23 cellular contexts compared by ENCODE assay signal in the genomic region with DNA sequence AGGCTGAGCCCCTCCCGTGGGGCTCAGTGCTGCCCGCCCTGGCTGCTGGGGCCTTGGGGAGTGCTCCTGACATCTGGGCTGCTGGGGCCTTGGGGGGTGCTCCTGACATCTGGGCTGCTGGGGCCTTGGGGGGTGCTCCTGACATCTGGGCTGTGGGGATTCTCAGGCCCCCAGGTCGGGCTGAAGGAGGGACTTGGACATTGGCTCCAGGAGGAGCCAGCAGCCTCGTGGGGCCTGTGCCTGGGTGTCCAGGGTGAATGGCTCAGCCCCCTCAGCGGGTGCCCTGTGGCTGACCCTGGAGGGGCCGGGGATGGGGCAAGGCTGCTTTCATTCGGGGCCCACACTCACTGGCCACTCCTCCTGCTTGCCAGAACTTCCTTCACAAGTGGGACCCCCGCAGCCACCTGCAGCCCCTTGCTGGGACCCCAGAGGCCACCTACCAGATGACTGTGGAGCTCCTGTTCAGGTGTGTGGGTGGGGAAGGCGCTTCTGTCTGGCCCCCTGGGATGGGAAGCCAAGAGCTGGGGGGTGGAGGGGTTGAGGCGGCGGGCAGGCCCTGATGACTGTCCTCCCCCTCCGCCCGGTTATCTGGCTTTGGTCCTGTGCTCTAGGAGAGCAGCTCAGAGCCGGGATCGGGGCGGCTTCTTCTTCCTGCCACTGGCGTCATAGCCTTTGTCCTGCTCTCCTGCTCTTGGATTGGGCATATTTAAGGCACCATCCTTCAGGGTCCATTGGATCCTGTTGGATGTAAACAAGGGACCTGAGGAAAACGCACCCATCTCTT. TPM values are rescaled to one million over a fixed set of nuclear protein-coding genes. Genes with fewer than 3 reads are reported as not detected.
DNase-seq lines count a peak whose midpoint lies in the region; ATAC-seq, FAIRE-seq and TF ChIP-seq lines count a peak whose summit lies in the region.
"Had no signal": no experiment of that assay in that cellular context is flagged by ENCODE, and none has a peak within 500 bp of the region (broad histone marks: within the 10 kb centered on the region; RNA-seq: fewer than 3 reads in every experiment).

No MANE protein-coding gene starts in this region.

- ATAC-seq in K562 (no peak), mucosa of descending colon (peak; percentile 6)
- ATAC-seq: activated CD8-positive, alpha-beta memory T cell treated with anti-CD3 and anti-CD28 coated beads, Interleukin-2, amount 10 ng/mL, durations not matched to agents 7 days and 5 days; activated T-cell treated with anti-CD3 and anti-CD28 coated beads, Interleukin-2, amount 50 U/mL, for 4 hours; CD8-positive, alpha-beta T cell; left colon; naive thymus-derived CD4-positive, alpha-beta T cell had no signal

- H3K36me3 Mint-ChIP-seq in CD14-positive monocyte: peaks cover 76 to 90% of the 10 kb centered on the region in 2 donors

- TF ChIP-seq POLR2A in K562 (conservative IDR thresholded peaks at IDR 0.05) (no peak), stomach (IDR thresholded peaks at IDR 0.05) (no peak)

- H3K4me3 Mint-ChIP-seq in CD14-positive monocyte: no peak overlapping the region
- H3K4me3 Mint-ChIP-seq: activated B cell treated with CpG ODN at 0.5 μM for 24 hours; activated CD8-positive, alpha-beta memory T cell treated with anti-CD3 and anti-CD28 coated beads, Interleukin-2, amount 10 ng/mL, durations not matched to agents 7 days and 5 days; activated T-cell treated with anti-CD3 and anti-CD28 coated beads, Interleukin-2, amount 50 U/mL, for 4 hours; CD8-positive, alpha-beta T cell; IgD-negative memory B cell; naive thymus-derived CD4-positive, alpha-beta T cell had no signal

- no peaks in the 10 kb centered on the region for H4K20me1 ChIP-seq in K562 (replicated peaks; ENCODE audit: control insufficient read depth, insufficient read depth, low read length)

- H3K27me3 ChIP-seq in K562 (ENCODE audit: control insufficient read depth in 2 of 2, insufficient read depth in 2 of 2, low read length in 2 of 2) (no peaks in the 10 kb centered on the region), stomach (no peaks in the 10 kb centered on the region)

- H3K9me3 ChIP-seq in K562 (replicated peaks; ENCODE audit: control insufficient read depth, insufficient read depth, low read depth, low read length): peaks cover 3% of the 10 kb centered on the region; the same call in 1 of the 2 replicates
- no peaks in the 10 kb centered on the region for H3K9me3 ChIP-seq in mucosa of descending colon
- H3K9me3 ChIP-seq in stomach: no peaks in the 10 kb centered on the region

- H3K9me3 Mint-ChIP-seq in CD14-positive monocyte: peaks cover 0 to 5% (median 0%) of the 10 kb centered on the region in 7 donors
- H3K9me3 Mint-ChIP-seq: activated B cell treated with CpG ODN at 0.5 μM for 24 hours; activated T-cell treated with anti-CD3 and anti-CD28 coated beads, Interleukin-2, amount 50 U/mL, for 4 hours; CD8-positive, alpha-beta T cell; IgD-negative memory B cell; naive thymus-derived CD4-positive, alpha-beta T cell had no signal

- intact Hi-C loops in CD14-positive monocyte (cut with micrococcal nuclease): loop anchor here (5.0 to 10.0 kb wide), 5 partner anchors 40 to 252 kb away; partner anchors contain the start of genes IGHMBP2 (in 2 of the 2), MRPL21 (in 2 of the 2) and TPCN2 (in 1 of the 2)
- intact Hi-C loops in K562 (cut with micrococcal nuclease): loop anchor here (5.0 kb wide), 2 partner anchors 185 to 455 kb away; partner anchors contain the start of genes IGHMBP2 and MRPL21
- intact Hi-C loops in mucosa of descending colon (cut with DNase I, micrococcal nuclease): loop anchor here in 1 of 2 donors (10.0 kb wide), 1 partner anchor 182 kb away; the partner anchor contains the start of genes IGHMBP2 and MRPL21
- intact Hi-C loops in stomach (cut with DNase I; ENCODE audit: low total_unique reads): loop anchor here (10.0 kb wide), 1 partner anchor 182 kb away; the partner anchor contains the start of genes IGHMBP2 and MRPL21

- no peak overlapping the region for H3K4me3 ChIP-seq in K562
- no peak overlapping the region for H3K4me3 ChIP-seq in mucosa of descending colon
- H3K4me3 ChIP-seq in stomach: no peak overlapping the region

- DNase-seq in CD14-positive monocyte (ENCODE audit: low spot score): no peak
- DNase-seq in K562 (ENCODE audit: extremely low read depth in 1 of 4, low spot score in 3 of 4): no peak
- DNase-seq in mucosa of descending colon: no peak
- DNase-seq in stomach: no peak
- no peak for DNase-seq in germinal center (ENCODE audit: low spot score)
- no peak for DNase-seq in NCI-H446 (lab: John Stamatoyannopoulos, UW)
- no peak for DNase-seq in activated effector memory CD4-positive, alpha-beta T cell treated with anti-CD3 and anti-CD28 coated beads, Interleukin-2, amount 50 U/mL, for 16 hours
- DNase-seq in NCI-H345 (lab: John Stamatoyannopoulos, UW): no peak
- DNase-seq: activated B cell treated with CpG ODN at 0.5 μM for 24 hours; activated CD8-positive, alpha-beta memory T cell treated with anti-CD3 and anti-CD28 coated beads, Interleukin-2, amount 10 ng/mL, durations not matched to agents 7 days and 5 days; activated T-cell treated with anti-CD3 and anti-CD28 coated beads, Interleukin-2, amount 50 U/mL, for 4 hours; GOT3; naive thymus-derived CD4-positive, alpha-beta T cell; NCI-H146; nucleus accumbens; stimulated activated CD4-positive, alpha-beta T cell treated with anti-CD3 and anti-CD28 coated beads, Interleukin-15, amount 100 ng/mL, for 24 hours; stimulated activated CD4-positive, alpha-beta T cell treated with anti-CD3 and anti-CD28 coated beads, Interleukin-4, amount 100 ng/mL, for 4 hours; T-helper 1 cell had no signal

- TF ChIP-seq CTCF in CD14-positive monocyte (IDR thresholded peaks at IDR 0.05) (no peak), K562 (IDR thresholded peaks at IDR 0.05 in 2 of 3, conservative IDR thresholded peaks at IDR 0.05 in 1 of 3; ENCODE audit: insufficient read depth in 2 of 3, low read depth in 1 of 3, low read length in 3 of 3) (no peak), mucosa of descending colon (IDR thresholded peaks at IDR 0.05) (no peak), stomach (IDR thresholded peaks at IDR 0.05) (no peak)

- H3K36me3 ChIP-seq in K562 (ENCODE audit: control insufficient read depth, insufficient read depth, low read length) (no peaks in the 10 kb centered on the region), mucosa of descending colon (ENCODE audit: low read depth) (no peaks in the 10 kb centered on the region), stomach (peaks cover 9 to 88% (median 86%) of the 10 kb centered on the region in 4 donors)

- CTCF ChIA-PET in K562 (lab: Yijun Ruan, JAX; ENCODE audit: low intra/inter-chr PET ratio): no interaction called here

- H3K79me2 ChIP-seq in K562 (ENCODE audit: control insufficient read depth, insufficient read depth, low read length): no peaks in the 10 kb centered on the region

- H3K27ac Mint-ChIP-seq in CD14-positive monocyte: peak overlapping the region in 6 of 7 donors; percentile 66 to 89 (median 74)
- H3K27ac Mint-ChIP-seq: activated B cell treated with CpG ODN at 0.5 μM for 24 hours; activated CD8-positive, alpha-beta memory T cell treated with anti-CD3 and anti-CD28 coated beads, Interleukin-2, amount 10 ng/mL, durations not matched to agents 7 days and 5 days; CD8-positive, alpha-beta T cell; progenitor cell of endocrine pancreas had no signal

- H3K4me2 ChIP-seq in K562 (ENCODE audit: insufficient read depth, low read length): no peak overlapping the region

- no peak overlapping the region; a peak in 1 of 4 replicates for H3K9ac ChIP-seq in K562 (ENCODE audit: insufficient read depth in 1 of 2, low read depth in 2 of 2, low read length in 2 of 2)

- no TSS peak for BruUV-seq in K562 (replicated peaks; lab: Mats Ljungman, UMichigan)

- peaks cover 0 to 15% of the 10 kb centered on the region in 2 experiments; a peak in 1 of 5 replicates for H3K4me1 ChIP-seq in K562 (replicated peaks in 1 of 2; ENCODE audit: control insufficient read depth in 2 of 2, insufficient read depth in 2 of 2, low read length in 2 of 2)
- H3K4me1 ChIP-seq in mucosa of descending colon (ENCODE audit: low read depth): no peaks in the 10 kb centered on the region
- H3K4me1 ChIP-seq in stomach: peaks cover 6 to 33% (median 18%) of the 10 kb centered on the region in 4 donors

- in situ Hi-C loops in K562 (cut with MboI): loop anchor here (10.0 kb wide), 1 partner anchor 462 kb away; no protein-coding TSS in a partner anchor

- no peak for TF ChIP-seq RAD21 in K562 (CRISPR knock-in tag; conservative IDR thresholded peaks at IDR 0.05 in 1 of 2, IDR thresholded peaks at IDR 0.05 in 1 of 2)

- POLR2A ChIA-PET in K562 (lab: Yijun Ruan, JAX): interaction anchor here (0.6 to 0.7 kb wide), 4 partner anchors 68 to 518 kb away, joined by 3 to 4 read pairs (median 4); no protein-coding TSS in a partner anchor

- no peak for FAIRE-seq in K562 (lab: Jason Lieb, UNC)
- FAIRE-seq: frontal cortex had no signal

- H3K9me1 ChIP-seq in K562 (ENCODE audit: control insufficient read depth, insufficient read depth, low read length): no peaks in the 10 kb centered on the region

- H2AFZ ChIP-seq in K562 (ENCODE audit: low read depth, low read length): no peak overlapping the region

- peaks cover 5% of the 10 kb centered on the region for H3K4me1 Mint-ChIP-seq in CD14-positive monocyte

- TF ChIP-seq EP300 in K562 (IDR thresholded peaks at IDR 0.05; ENCODE audit: low read length): no peak
- TF ChIP-seq EP300 in stomach (IDR thresholded peaks at IDR 0.05): no peak

- H3K27ac ChIP-seq in K562 (ENCODE audit: extremely low read depth, low read depth, low read length): no peak overlapping the region
- H3K27ac ChIP-seq in stomach: peak overlapping the region in 3 of 5 donors; percentile 52 to 83 (median 67)

- 59% methylated on average over 10 of the region's 18 CpGs for WGBS in K562 (ENCODE audit: insufficient coverage, low coverage, missing lambda C conversion rate)
- WGBS in stomach, 5 donors: 71 to 84% (median 80%) methylated on average over 14 to 18 of the region's 18 CpGs

- peaks cover 0 to 1% (median 0%) of the 10 kb centered on the region in 3 donors for H3K27me3 Mint-ChIP-seq in CD14-positive monocyte (ENCODE audit: low read depth in 3 of 3)
- H3K27me3 Mint-ChIP-seq: activated B cell treated with CpG ODN at 0.5 μM for 24 hours; activated CD8-positive, alpha-beta memory T cell treated with anti-CD3 and anti-CD28 coated beads, Interleukin-2, amount 10 ng/mL, durations not matched to agents 7 days and 5 days; IgD-negative memory B cell; naive thymus-derived CD4-positive, alpha-beta T cell; progenitor cell of endocrine pancreas had no signal

RNA-seq across cellular contexts. Expression of gene TPCN2, which starts 38.2 kb away (rescaled TPM):
- polyA plus RNA-seq in CD14-positive monocyte (10 to 100 TPM; 29.3 to 31.5 TPM), K562 (2011; rRNA removed) (5.5 and 5.9 TPM in 2 replicates), K562 (2014; fragmentation: Illumina TruSeq; extraction: Trizol) (5.0 and 5.7 TPM in 2 replicates), K562 (2014; fragmentation: Nextera tagmentation; extraction: Ambion mirVana) (under 1 TPM; 0.66 to 0.82 TPM), K562 (2014; rRNA removed) (7.0 and 9.3 TPM in 2 replicates), stomach (10 to 100 TPM; 16.4 to 29.8 (median 19.7) TPM)
- total RNA-seq in K562 (2011; cell fraction: chromatin; rRNA removed; ENCODE audit: low replicate concordance): 40.8 and 84.4 TPM in 2 replicates
- total RNA-seq in K562 (2011; cell fraction: nucleolus; rRNA removed): 45.5 and 52.4 TPM in 2 replicates
- total RNA-seq in K562 (2011; cell fraction: nucleoplasm; rRNA removed): 44.5 and 47.8 TPM in 2 replicates
- total RNA-seq in K562 (2014; rRNA removed) (4.6 and 4.9 TPM in 2 replicates), K562 (2014; rRNA removed; fragmentation: Illumina TruSeq; extraction: Trizol) (2.3 and 2.8 TPM in 2 replicates), K562 (2015; rRNA removed; fragmentation: Illumina TruSeq; extraction: Trizol) (3.1 and 3.2 TPM in 2 replicates), K562 (2021) (9.2 and 10.2 TPM in 2 replicates), mucosa of descending colon (10 to 100 TPM; 19.5 to 37.4 (median 20.7) TPM), stomach (10 to 100 TPM in 4 of 5 donors, 1 to 10 TPM in 1; 6.4 to 66.1 (median 33.0) TPM)
- polyA plus RNA-seq in K562 (2011; cell fraction: cytosol; rRNA removed): 5.8 TPM in 2 replicates
- 49.5 and 65.9 TPM in 2 replicates for polyA plus RNA-seq in K562 (2011; cell fraction: nucleus; rRNA removed)
- 6.3 and 8.7 TPM in 2 replicates for polyA plus RNA-seq in K562 (2012)
- polyA minus RNA-seq in K562 (2011; rRNA and poly(A)+ RNA removed): 4.1 and 5.0 TPM in 2 replicates
- polyA minus RNA-seq in K562 (2011; cell fraction: cytosol; rRNA and poly(A)+ RNA removed): 6.3 and 6.4 TPM in 2 replicates
- polyA minus RNA-seq in K562 (2011; cell fraction: nucleus; rRNA and poly(A)+ RNA removed): 15.0 and 17.4 TPM in 2 replicates
